In genomic region chr7:112101083-112101846, GRCh38 we compare ENCODE assay signal across 18 cellular contexts.
"Had no signal": no experiment of that assay in that cellular context is flagged by ENCODE, and none has a peak within 500 bp of the region (broad histone marks: within the 10 kb centered on the region; RNA-seq: fewer than 3 reads in every experiment).

No MANE protein-coding gene starts in this region.

- H3K27me3 ChIP-seq: cardiac muscle cell, left lung, right lobe of liver had no signal

- H3K4me1 Mint-ChIP-seq: activated CD4-positive, alpha-beta memory T cell treated with anti-CD3 and anti-CD28 coated beads, Interleukin-2, amount 10 ng/mL, durations not matched to agents 7 days and 5 days; activated CD4-positive, alpha-beta T cell treated with anti-CD3 and anti-CD28 coated beads for 36 hours; activated CD8-positive, alpha-beta memory T cell treated with anti-CD3 and anti-CD28 coated beads, Interleukin-2, amount 10 ng/mL, durations not matched to agents 7 days and 5 days; stimulated activated effector memory CD8-positive, alpha-beta T cell treated with anti-CD3 and anti-CD28 coated beads, Interleukin-12 subunit alpha, Interleukin-12 subunit beta, amount 100 ng/mL, for 72 hours; T-cell had no signal

- DNase-seq: activated CD4-positive, alpha-beta memory T cell treated with anti-CD3 and anti-CD28 coated beads, Interleukin-2, amount 10 ng/mL, durations not matched to agents 7 days and 5 days; activated CD4-positive, alpha-beta T cell treated with anti-CD3 and anti-CD28 coated beads for 36 hours; activated CD8-positive, alpha-beta memory T cell treated with anti-CD3 and anti-CD28 coated beads, Interleukin-2, amount 10 ng/mL, durations not matched to agents 7 days and 5 days; amygdala; erythroblast; foreskin melanocyte; glutamatergic neuron; left lung; right lobe of liver; stimulated activated CD4-positive, alpha-beta T cell treated with anti-CD3 and anti-CD28 coated beads, Interleukin-4, amount 100 ng/mL, for 24 hours; T-cell had no signal

- H3K9me3 ChIP-seq: left lung, prostate gland, right lobe of liver had no signal

- H3K4me1 ChIP-seq: prostate gland, right lobe of liver had no signal

- FAIRE-seq: keratinocyte had no signal

- H3K27ac ChIP-seq: cardiac muscle cell, left lung, prostate gland, right lobe of liver had no signal

- H3K27ac Mint-ChIP-seq: activated CD4-positive, alpha-beta memory T cell treated with anti-CD3 and anti-CD28 coated beads, Interleukin-2, amount 10 ng/mL, durations not matched to agents 7 days and 5 days; activated CD4-positive, alpha-beta T cell treated with anti-CD3 and anti-CD28 coated beads for 36 hours; activated CD8-positive, alpha-beta memory T cell treated with anti-CD3 and anti-CD28 coated beads, Interleukin-2, amount 10 ng/mL, durations not matched to agents 7 days and 5 days; activated naive CD8-positive, alpha-beta T cell; stimulated activated effector memory CD8-positive, alpha-beta T cell treated with anti-CD3 and anti-CD28 coated beads, Interleukin-12 subunit alpha, Interleukin-12 subunit beta, amount 100 ng/mL, for 72 hours; T-cell; WTC11 had no signal

- H3K27me3 Mint-ChIP-seq: activated CD4-positive, alpha-beta memory T cell treated with anti-CD3 and anti-CD28 coated beads, Interleukin-2, amount 10 ng/mL, durations not matched to agents 7 days and 5 days; activated CD4-positive, alpha-beta T cell treated with anti-CD3 and anti-CD28 coated beads for 36 hours; activated naive CD8-positive, alpha-beta T cell had no signal

- H3K4me3 Mint-ChIP-seq: activated CD4-positive, alpha-beta memory T cell treated with anti-CD3 and anti-CD28 coated beads, Interleukin-2, amount 10 ng/mL, durations not matched to agents 7 days and 5 days; activated CD4-positive, alpha-beta T cell treated with anti-CD3 and anti-CD28 coated beads for 36 hours; activated CD8-positive, alpha-beta memory T cell treated with anti-CD3 and anti-CD28 coated beads, Interleukin-2, amount 10 ng/mL, durations not matched to agents 7 days and 5 days; activated naive CD8-positive, alpha-beta T cell; neural crest cell; stimulated activated effector memory CD8-positive, alpha-beta T cell treated with anti-CD3 and anti-CD28 coated beads, Interleukin-12 subunit alpha, Interleukin-12 subunit beta, amount 100 ng/mL, for 72 hours; T-cell; WTC11 had no signal

- H3K9me3 Mint-ChIP-seq: activated CD4-positive, alpha-beta memory T cell treated with anti-CD3 and anti-CD28 coated beads, Interleukin-2, amount 10 ng/mL, durations not matched to agents 7 days and 5 days; neural crest cell; T-cell; WTC11 had no signal

- ATAC-seq: activated CD4-positive, alpha-beta T cell treated with anti-CD3 and anti-CD28 coated beads for 36 hours; activated CD8-positive, alpha-beta memory T cell treated with anti-CD3 and anti-CD28 coated beads, Interleukin-2, amount 10 ng/mL, durations not matched to agents 7 days and 5 days; left lung; right lobe of liver; stimulated activated effector memory CD8-positive, alpha-beta T cell treated with anti-CD3 and anti-CD28 coated beads, Interleukin-12 subunit alpha, Interleukin-12 subunit beta, amount 100 ng/mL, for 72 hours; T-cell; WTC11 had no signal

- H3K36me3 Mint-ChIP-seq: activated CD8-positive, alpha-beta memory T cell treated with anti-CD3 and anti-CD28 coated beads, Interleukin-2, amount 10 ng/mL, durations not matched to agents 7 days and 5 days; activated naive CD8-positive, alpha-beta T cell; stimulated activated effector memory CD8-positive, alpha-beta T cell treated with anti-CD3 and anti-CD28 coated beads, Interleukin-12 subunit alpha, Interleukin-12 subunit beta, amount 100 ng/mL, for 72 hours; T-cell; WTC11 had no signal

- H3K4me3 ChIP-seq: cardiac muscle cell, left lung, prostate gland, right lobe of liver had no signal

- H3K36me3 ChIP-seq: cardiac muscle cell, left lung, prostate gland, right lobe of liver had no signal
